Comparison of ENCODE assay signal across 13 cellular contexts in genomic region chrX:108018659-108019381, GRCh38. TPM values are rescaled to one million over a fixed set of nuclear protein-coding genes. Genes with fewer than 3 reads are reported as not detected.
DNase-seq lines count a peak whose midpoint lies in the region; ATAC-seq lines count a peak whose summit lies in the region.
"Had no signal": no experiment of that assay in that cellular context is flagged by ENCODE, and none has a peak within 500 bp of the region (broad histone marks: within the 10 kb centered on the region; RNA-seq: fewer than 3 reads in every experiment).

No MANE protein-coding gene starts in this region.

- no peaks in the 10 kb centered on the region for H3K36me3 ChIP-seq in aorta (ENCODE audit: control insufficient read depth in 1 of 2, insufficient read depth in 2 of 2, low read length in 1 of 2)
- no peaks in the 10 kb centered on the region for H3K36me3 ChIP-seq in H7 (replicated peaks; ENCODE audit: control insufficient read depth, insufficient read depth, low read length)
- H3K36me3 ChIP-seq: SJSA1 had no signal

- peaks cover 70% of the 10 kb centered on the region for H3K4me1 Mint-ChIP-seq in activated naive CD4-positive, alpha-beta T cell treated with anti-CD3 and anti-CD28 coated beads, Interleukin-2, amount 50 U/mL, for 24 hours

- peaks cover 5% of the 10 kb centered on the region for H3K36me3 Mint-ChIP-seq in activated naive CD4-positive, alpha-beta T cell treated with anti-CD3 and anti-CD28 coated beads, Interleukin-2, amount 50 U/mL, for 24 hours
- H3K36me3 Mint-ChIP-seq: stimulated activated naive B cell treated with anti-CD40 and anti-IgM and Interleukin-4, amounts not matched to agents 10 μg/mL and 1 μg/mL and 100 μg/mL, for 72 hours had no signal

- H3K4me1 ChIP-seq in aorta (ENCODE audit: control insufficient read depth in 1 of 2, insufficient read depth in 2 of 2, low read length in 2 of 2), result no peaks in the 10 kb centered on the region

- H3K27me3 ChIP-seq in aorta (ENCODE audit: control insufficient read depth in 1 of 2, insufficient read depth in 2 of 2, low read length in 1 of 2) (no peaks in the 10 kb centered on the region), H7 (ENCODE audit: control insufficient read depth, insufficient read depth, low read length) (no peaks in the 10 kb centered on the region)
- H3K27me3 ChIP-seq: SJSA1 had no signal

- H3K4me3 ChIP-seq in aorta (ENCODE audit: low read length in 2 of 2), result no peak overlapping the region
- no peak overlapping the region for H3K4me3 ChIP-seq in H7 (ENCODE audit: insufficient read depth, low read depth, low read length)
- H3K4me3 ChIP-seq: GM23248, SJSA1 had no signal

- peak overlapping the region; percentile 76 for H3K27ac Mint-ChIP-seq in activated naive CD4-positive, alpha-beta T cell treated with anti-CD3 and anti-CD28 coated beads, Interleukin-2, amount 50 U/mL, for 24 hours
- H3K27ac Mint-ChIP-seq: stimulated activated naive B cell treated with anti-CD40 and anti-IgM and Interleukin-4, amounts not matched to agents 10 μg/mL and 1 μg/mL and 100 μg/mL, for 72 hours had no signal

- H3K4me3 Mint-ChIP-seq in activated naive CD4-positive, alpha-beta T cell treated with anti-CD3 and anti-CD28 coated beads, Interleukin-2, amount 50 U/mL, for 24 hours, result peak overlapping the region; percentile 84
- H3K4me3 Mint-ChIP-seq: stimulated activated naive B cell treated with anti-CD40 and anti-IgM and Interleukin-4, amounts not matched to agents 10 μg/mL and 1 μg/mL and 100 μg/mL, for 72 hours had no signal

- H3K27ac ChIP-seq in aorta (ENCODE audit: low read depth in 1 of 2, low read length in 2 of 2), result no peak overlapping the region
- H3K27ac ChIP-seq: GM23248, SJSA1 had no signal

- peak; percentile 15 for ATAC-seq in aorta (ENCODE audit: low FRiP score)
- ATAC-seq in GM21526 (IDR thresholded peaks at IDR 0.05; ENCODE audit: low FRiP score, unreplicated experiment), result no peak

- intact Hi-C loops in aorta (cut with DNase I), result no loop called here

- no peaks in the 10 kb centered on the region for H3K9me3 Mint-ChIP-seq in activated naive CD4-positive, alpha-beta T cell treated with anti-CD3 and anti-CD28 coated beads, Interleukin-2, amount 50 U/mL, for 24 hours

- no peaks in the 10 kb centered on the region for H3K27me3 Mint-ChIP-seq in activated naive CD4-positive, alpha-beta T cell treated with anti-CD3 and anti-CD28 coated beads, Interleukin-2, amount 50 U/mL, for 24 hours

- 72 to 82% methylated on average over 4 of the region's 4 CpGs for WGBS in aorta, 2 donors

- DNase-seq in stimulated activated CD4-positive, alpha-beta T cell treated with anti-CD3 and anti-CD28 coated beads, Interleukin-1b, Interleukin-23, amount 100 ng/mL, for 48 hours, result peak; percentile 16
- DNase-seq in stimulated activated CD4-positive, alpha-beta T cell treated with anti-CD3 and anti-CD28 coated beads, Interleukin-12 subunit alpha, Interleukin-12 subunit beta, amount 100 ng/mL, for 4 hours, result no peak
- DNase-seq in T-helper 22 cell (ENCODE audit: low read depth), result peak; percentile 28
- DNase-seq in aorta, result no peak
- no peak for DNase-seq in activated CD8-positive, alpha-beta memory T cell treated with anti-CD3 and anti-CD28 coated beads, Interleukin-2, amount 50 U/mL, for 48 hours
- no peak for DNase-seq in H7
- DNase-seq: GM23248; NK-92 treated with Interleukin-12 subunit alpha and Interleukin-12 subunit beta, amount 100 ng/mL, for 24 hours; stimulated activated naive B cell treated with anti-CD40 and anti-IgM and Interleukin-4, amounts not matched to agents 10 μg/mL and 1 μg/mL and 100 μg/mL, for 72 hours had no signal

- H3K9me3 ChIP-seq in aorta (ENCODE audit: control insufficient read depth, low read length), result no peaks in the 10 kb centered on the region
- H3K9me3 ChIP-seq: SJSA1 had no signal

RNA-seq across cellular contexts. Expression of gene VSIG1, which starts 26.0 kb away (rescaled TPM):
- not detected for total RNA-seq in aorta
- polyA plus RNA-seq in aorta, result not detected
- 3.0 and 4.1 TPM in 2 replicates for total RNA-seq in H7 (2014; rRNA removed; shearing (Covaris generic))
- total RNA-seq: GM23248 had no signal
- polyA plus RNA-seq: GM23248 had no signal

RNA-seq across cellular contexts. Expression of gene TEX13B, which starts 36.6 kb away (rescaled TPM):
- total RNA-seq in aorta, result not detected
- polyA plus RNA-seq in aorta, result not detected
- total RNA-seq in H7 (2014; rRNA removed; shearing (Covaris generic)), result 0.85 TPM in 1 of 2 replicates, not detected in the other
- total RNA-seq: frontal cortex, GM23248, SJSA1 had no signal
- polyA plus RNA-seq: GM23248 had no signal

Comparison
In these comparisons a context has a peak if more than half of its experiments do, and no peak if none do; other contexts are left out.
1. DNase-seq: peak in stimulated activated CD4-positive, alpha-beta T cell treated with anti-CD3 and anti-CD28 coated beads, Interleukin-1b, Interleukin-23, amount 100 ng/mL, for 48 hours (single experiment) and T-helper 22 cell (single experiment); none in stimulated activated CD4-positive, alpha-beta T cell treated with anti-CD3 and anti-CD28 coated beads, Interleukin-12 subunit alpha, Interleukin-12 subunit beta, amount 100 ng/mL, for 4 hours (single experiment), aorta (0 of 2), activated CD8-positive, alpha-beta memory T cell treated with anti-CD3 and anti-CD28 coated beads, Interleukin-2, amount 50 U/mL, for 48 hours (single experiment) and H7 (single experiment).